Comparison of ENCODE assay signal across 13 cellular contexts in genomic region chr11:13760115-13760514, GRCh38.
"Had no signal": no experiment of that assay in that cellular context is flagged by ENCODE, and none has a peak within 500 bp of the region (broad histone marks: within the 10 kb centered on the region; RNA-seq: fewer than 3 reads in every experiment).

No MANE protein-coding gene starts in this region.

- H3K36me3 ChIP-seq: esophagus squamous epithelium, left lung, thyroid gland had no signal

- H3K4me1 ChIP-seq: esophagus squamous epithelium, left lung, thyroid gland had no signal

- H3K4me3 ChIP-seq: esophagus squamous epithelium, left lung, thyroid gland had no signal

- H3K27ac ChIP-seq: esophagus squamous epithelium, left lung, thyroid gland had no signal

- H3K9me3 ChIP-seq: esophagus squamous epithelium, left lung, thyroid gland had no signal

- H3K27me3 ChIP-seq: esophagus squamous epithelium, left lung, thyroid gland had no signal

- DNase-seq: activated CD4-positive, alpha-beta T cell treated with anti-CD3 and anti-CD28 coated beads, Interleukin-2, amount 50 U/mL, for 4 hours; activated gamma-delta T cell; dermis blood vessel endothelial cell; effector memory CD4-positive, alpha-beta T cell; esophagus squamous epithelium; hippocampal formation; islet precursor cell; left lung; midbrain; nucleus accumbens; retina; stimulated activated naive B cell treated with anti-CD40 and anti-IgM and Interleukin-4, amounts not matched to agents 10 μg/mL and 1 μg/mL and 100 μg/mL, for 72 hours; thyroid gland had no signal

- ATAC-seq: left lung; stimulated activated naive B cell treated with anti-CD40 and anti-IgM and Interleukin-4, amounts not matched to agents 10 μg/mL and 1 μg/mL and 100 μg/mL, for 72 hours had no signal
